Comparison of ENCODE assay signal across 25 cellular contexts in the genomic region with DNA sequence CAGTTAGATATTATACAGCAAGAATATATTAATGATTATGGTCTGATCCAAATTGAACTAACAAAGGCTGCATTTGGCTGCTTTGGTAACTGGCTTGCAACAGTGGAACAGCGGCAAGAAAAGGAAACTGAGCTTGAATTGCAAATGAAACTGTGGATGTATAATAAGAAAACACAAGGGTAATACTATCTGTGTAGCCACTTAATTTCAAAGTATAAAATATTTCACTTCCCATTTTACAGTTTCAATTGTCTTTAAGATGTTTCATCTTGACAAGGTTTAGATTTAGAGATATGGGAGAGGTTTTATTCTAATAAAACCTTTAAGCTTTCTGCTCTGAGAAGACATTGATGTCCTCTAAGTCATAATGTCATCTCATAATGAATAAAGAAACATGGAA. TPM values are rescaled to one million over a fixed set of nuclear protein-coding genes. Genes with fewer than 3 reads are reported as not detected.
DNase-seq lines count a peak whose midpoint lies in the region; ATAC-seq and TF ChIP-seq lines count a peak whose summit lies in the region.
"Had no signal": no experiment of that assay in that cellular context is flagged by ENCODE, and none has a peak within 500 bp of the region (broad histone marks: within the 10 kb centered on the region; RNA-seq: fewer than 3 reads in every experiment).

No MANE protein-coding gene starts in this region.

- H3K4me1 Mint-ChIP-seq in endodermal cell, result peaks cover 26% of the 10 kb centered on the region
- H3K4me1 Mint-ChIP-seq: activated CD4-positive, alpha-beta T cell treated with anti-CD3 and anti-CD28 coated beads, Interleukin-2, amount 10 ng/mL, durations not matched to agents 7 days and 5 days; activated CD8-positive, alpha-beta memory T cell treated with anti-CD3 and anti-CD28 coated beads, Interleukin-2, amount 10 ng/mL, durations not matched to agents 7 days and 5 days; activated T-helper 17 cell treated with anti-CD3 and anti-CD28 coated beads, Interleukin-2, amount 50 U/mL, for 72 hours; central memory CD8-positive, alpha-beta T cell; stimulated activated effector memory CD8-positive, alpha-beta T cell treated with anti-CD3 and anti-CD28 coated beads, Interleukin-12 subunit alpha, Interleukin-12 subunit beta, amount 100 ng/mL, for 72 hours had no signal

- no peak overlapping the region for H3K27ac ChIP-seq in endodermal cell (ENCODE audit: low read depth, low read length)
- H3K27ac ChIP-seq: pancreas, WERI-Rb-1 had no signal

- H3K9me3 Mint-ChIP-seq in endodermal cell, result no peaks in the 10 kb centered on the region
- H3K9me3 Mint-ChIP-seq: activated CD4-positive, alpha-beta T cell treated with anti-CD3 and anti-CD28 coated beads, Interleukin-2, amount 10 ng/mL, durations not matched to agents 7 days and 5 days; activated T-helper 17 cell treated with anti-CD3 and anti-CD28 coated beads, Interleukin-2, amount 50 U/mL, for 72 hours; central memory CD8-positive, alpha-beta T cell; stimulated activated effector memory CD8-positive, alpha-beta T cell treated with anti-CD3 and anti-CD28 coated beads, Interleukin-12 subunit alpha, Interleukin-12 subunit beta, amount 100 ng/mL, for 72 hours had no signal

- no peaks in the 10 kb centered on the region for H3K9me3 ChIP-seq in endodermal cell (ENCODE audit: control insufficient read depth, low read length)
- H3K9me3 ChIP-seq: pancreas had no signal

- peaks cover 9% of the 10 kb centered on the region for H3K4me1 ChIP-seq in endodermal cell (ENCODE audit: control insufficient read depth, insufficient read depth, low read length)
- H3K4me1 ChIP-seq: pancreas had no signal

- no peak overlapping the region for H3K4me3 Mint-ChIP-seq in endodermal cell
- H3K4me3 Mint-ChIP-seq: activated CD4-positive, alpha-beta T cell treated with anti-CD3 and anti-CD28 coated beads, Interleukin-2, amount 10 ng/mL, durations not matched to agents 7 days and 5 days; activated CD8-positive, alpha-beta memory T cell treated with anti-CD3 and anti-CD28 coated beads, Interleukin-2, amount 10 ng/mL, durations not matched to agents 7 days and 5 days; activated naive CD8-positive, alpha-beta T cell; activated T-helper 17 cell treated with anti-CD3 and anti-CD28 coated beads, Interleukin-2, amount 50 U/mL, for 72 hours; central memory CD8-positive, alpha-beta T cell; stimulated activated effector memory CD8-positive, alpha-beta T cell treated with anti-CD3 and anti-CD28 coated beads, Interleukin-12 subunit alpha, Interleukin-12 subunit beta, amount 100 ng/mL, for 72 hours had no signal

- peaks cover 66% of the 10 kb centered on the region for H3K36me3 Mint-ChIP-seq in endodermal cell (ENCODE audit: low read depth)

- no peak for TF ChIP-seq CTCF in endodermal cell (conservative IDR thresholded peaks at IDR 0.05)

- H3K27me3 ChIP-seq in endodermal cell (ENCODE audit: control insufficient read depth, insufficient read depth, low read length, poor library complexity, severe bottlenecking), result no peaks in the 10 kb centered on the region
- H3K27me3 ChIP-seq: pancreas had no signal

- H3K4me3 ChIP-seq in endodermal cell (ENCODE audit: low read length), result no peak overlapping the region
- H3K4me3 ChIP-seq: pancreas had no signal

- no peak for DNase-seq in endodermal cell
- no peak for DNase-seq in D341Med (ENCODE audit: low spot score)
- no peak for DNase-seq in NOMO-1 treated with dmso at 0.1 percent for 144 hours (lab: John Stamatoyannopoulos, UW; ENCODE audit: unreplicated experiment)
- no peak for DNase-seq in HuH-7.5 (ENCODE audit: low spot score)
- DNase-seq: activated CD4-positive, alpha-beta T cell treated with anti-CD3 and anti-CD28 coated beads, Interleukin-2, amount 10 ng/mL, durations not matched to agents 7 days and 5 days; activated CD8-positive, alpha-beta memory T cell treated with anti-CD3 and anti-CD28 coated beads, Interleukin-2, amount 10 ng/mL, durations not matched to agents 7 days and 5 days; COR-L47; DND-41; NCI-H1092 treated with DMSO at 0.1 percent for 48 hours; NCI-H2029; NCI-H774; pancreas; PC-3; T-helper 9 cell; WERI-Rb-1 had no signal

- 96 to 100% methylated on average over 1 of the region's 1 CpG for WGBS in endodermal cell (ENCODE audit: insufficient coverage in 1 of 2, insufficient read length in 1 of 2), 2 experiments

- H3K27ac Mint-ChIP-seq in endodermal cell, result peak overlapping the region; percentile 28
- H3K27ac Mint-ChIP-seq: activated CD4-positive, alpha-beta T cell treated with anti-CD3 and anti-CD28 coated beads, Interleukin-2, amount 10 ng/mL, durations not matched to agents 7 days and 5 days; activated naive CD8-positive, alpha-beta T cell; activated T-helper 17 cell treated with anti-CD3 and anti-CD28 coated beads, Interleukin-2, amount 50 U/mL, for 72 hours had no signal

- no peak overlapping the region for H3K9ac ChIP-seq in endodermal cell (ENCODE audit: extremely low read depth, low read length, poor library complexity, severe bottlenecking)

- no peaks in the 10 kb centered on the region for H3K27me3 Mint-ChIP-seq in endodermal cell (ENCODE audit: insufficient read depth)
- H3K27me3 Mint-ChIP-seq: activated CD4-positive, alpha-beta T cell treated with anti-CD3 and anti-CD28 coated beads, Interleukin-2, amount 10 ng/mL, durations not matched to agents 7 days and 5 days; activated CD8-positive, alpha-beta memory T cell treated with anti-CD3 and anti-CD28 coated beads, Interleukin-2, amount 10 ng/mL, durations not matched to agents 7 days and 5 days; activated naive CD8-positive, alpha-beta T cell; activated T-helper 17 cell treated with anti-CD3 and anti-CD28 coated beads, Interleukin-2, amount 50 U/mL, for 72 hours; central memory CD8-positive, alpha-beta T cell had no signal

- ATAC-seq in GM18498 (IDR thresholded peaks at IDR 0.05; ENCODE audit: unreplicated experiment), result peak; percentile 56
- ATAC-seq in GM21423 (IDR thresholded peaks at IDR 0.05; ENCODE audit: unreplicated experiment), result peak; percentile 50
- peak; percentile 48 for ATAC-seq in HG03175 (IDR thresholded peaks at IDR 0.05; ENCODE audit: unreplicated experiment)
- ATAC-seq in HG03342 (IDR thresholded peaks at IDR 0.05; ENCODE audit: unreplicated experiment), result no peak
- ATAC-seq: activated CD8-positive, alpha-beta memory T cell treated with anti-CD3 and anti-CD28 coated beads, Interleukin-2, amount 10 ng/mL, durations not matched to agents 7 days and 5 days; activated T-helper 17 cell treated with anti-CD3 and anti-CD28 coated beads, Interleukin-2, amount 50 U/mL, for 72 hours; HCT116; pancreas; PC-3; Right ventricle myocardium inferior; stimulated activated effector memory CD8-positive, alpha-beta T cell treated with anti-CD3 and anti-CD28 coated beads, Interleukin-12 subunit alpha, Interleukin-12 subunit beta, amount 100 ng/mL, for 72 hours had no signal

- H3K36me3 ChIP-seq in endodermal cell (ENCODE audit: control insufficient read depth, insufficient read depth, low read length), result peaks cover 92% of the 10 kb centered on the region

RNA-seq across cellular contexts. Expression of gene WDR75, which starts 23.8 kb away (rescaled TPM):
- total RNA-seq in endodermal cell, result 10 to 100 TPM; 65.8 to 76.2 TPM
- polyA plus RNA-seq in endodermal cell (2013, experiment 1 of 2), result 54.4 TPM
- polyA plus RNA-seq in endodermal cell (2013, experiment 2 of 2), result 50.7 TPM
